Comparison of ENCODE assay signal across 15 cellular contexts in the genomic region with DNA sequence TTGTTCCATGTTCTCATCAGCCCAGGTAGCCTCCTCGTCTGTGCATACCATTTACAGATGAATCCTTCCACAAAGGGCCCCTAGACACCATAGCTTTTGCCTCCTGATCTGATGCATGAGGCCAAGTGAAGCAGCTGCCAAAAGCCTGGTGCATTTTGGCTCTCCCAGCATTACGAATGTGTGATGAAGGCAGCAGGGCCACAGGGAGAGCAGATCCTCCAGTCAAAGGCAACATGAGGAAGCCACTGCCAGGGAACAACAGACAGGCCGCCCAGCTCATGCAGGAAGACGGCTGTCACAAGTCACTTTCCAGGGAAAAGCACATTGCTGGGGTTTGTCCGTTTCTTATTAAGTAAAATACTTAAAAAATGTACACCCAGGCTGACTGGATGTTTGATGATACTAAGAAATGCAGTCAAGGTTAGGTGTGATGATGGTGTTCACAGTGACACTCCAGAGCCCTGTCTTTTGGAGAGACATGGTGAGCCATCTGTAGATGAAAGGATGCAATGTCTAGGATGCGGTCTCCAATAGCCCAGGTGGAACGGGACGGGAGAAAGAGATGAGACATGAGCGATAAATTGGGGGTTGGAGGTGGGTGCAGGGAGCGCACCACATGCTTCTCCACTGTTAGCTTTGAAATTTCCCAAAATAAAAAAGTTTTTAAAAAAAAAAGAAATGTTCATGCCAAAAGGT. TPM values are rescaled to one million over a fixed set of nuclear protein-coding genes. Genes with fewer than 3 reads are reported as not detected.
A peak's percentile ranks its signal among the peaks of the same experiment; 100 is the strongest.
DNase-seq lines count a peak whose midpoint lies in the region; ATAC-seq and TF ChIP-seq lines count a peak whose summit lies in the region.
"Had no signal": no experiment of that assay in that cellular context is flagged by ENCODE, and none has a peak within 500 bp of the region (broad histone marks: within the 10 kb centered on the region; RNA-seq: fewer than 3 reads in every experiment).

No MANE protein-coding gene starts in this region.

- no peaks in the 10 kb centered on the region for H3K27me3 ChIP-seq in osteoblast (ENCODE audit: insufficient read depth, low read length)
- H3K27me3 ChIP-seq: Peyer's patch had no signal

- H3K4me3 ChIP-seq in coronary artery, result no peak overlapping the region
- no peak overlapping the region for H3K4me3 ChIP-seq in osteoblast (ENCODE audit: insufficient read depth, low read length)
- H3K4me3 ChIP-seq: GM23338, Peyer's patch had no signal

- H3K9me3 ChIP-seq in osteoblast (ENCODE audit: low read depth, low read length), result no peaks in the 10 kb centered on the region
- H3K9me3 ChIP-seq: Peyer's patch had no signal

- H4K20me1 ChIP-seq in osteoblast (ENCODE audit: insufficient read depth, low read length), result peaks cover 5% of the 10 kb centered on the region

- H3K79me2 ChIP-seq in osteoblast (ENCODE audit: insufficient read depth, low read length), result no peaks in the 10 kb centered on the region

- no peak overlapping the region for H3K27ac ChIP-seq in coronary artery
- H3K27ac ChIP-seq in osteoblast (ENCODE audit: low read depth, low read length), result no peak overlapping the region
- H3K27ac ChIP-seq: Peyer's patch had no signal

- no peak for ATAC-seq in HG03354 (IDR thresholded peaks at IDR 0.05; ENCODE audit: poor library complexity, severe bottlenecking, unreplicated experiment)
- no peak for ATAC-seq in HG03095 (IDR thresholded peaks at IDR 0.05; ENCODE audit: unreplicated experiment)
- ATAC-seq: GM23338 had no signal

- H2AFZ ChIP-seq in osteoblast (ENCODE audit: low read length), result no peak overlapping the region
- H2AFZ ChIP-seq: GM23338 had no signal

- in situ Hi-C loops in G401 (cut with HindIII; ENCODE audit: low sequenced_read_pairs), result no loop called here

- no peak overlapping the region for H3K4me2 ChIP-seq in osteoblast (ENCODE audit: insufficient read depth, low read length)
- H3K4me2 ChIP-seq: GM23338 had no signal

- TF ChIP-seq CTCF in coronary artery (IDR thresholded peaks at IDR 0.05), result no peak
- no peak for TF ChIP-seq CTCF in osteoblast (IDR thresholded peaks at IDR 0.05; ENCODE audit: extremely low read depth, low read depth, low read length)

- peaks cover 9% of the 10 kb centered on the region for H3K36me3 ChIP-seq in osteoblast (ENCODE audit: insufficient read depth, low read length)

- DNase-seq in AG08395 (ENCODE audit: low spot score), result peak; percentile 37
- peak; percentile 78 for DNase-seq in G401 (ENCODE audit: low spot score)
- DNase-seq in coronary artery (ENCODE audit: low spot score), result peak; percentile 62
- peak; percentile 77 for DNase-seq in osteoblast (ENCODE audit: insufficient read length, low spot score, missing footprints)
- DNase-seq in effector CD4-positive, alpha-beta T cell, result no peak
- DNase-seq in stimulated activated CD4-positive, alpha-beta T cell treated with anti-CD3 and anti-CD28 coated beads, Interleukin-15, amount 100 ng/mL, for 24 hours, result no peak
- DNase-seq: ACHN; CD8-positive, alpha-beta memory T cell; KBM-7; NCI-H226; SIG-M5 had no signal

- H3K4me1 ChIP-seq in osteoblast (ENCODE audit: insufficient read depth, low read length), result peaks cover 12% of the 10 kb centered on the region
- H3K4me1 ChIP-seq: Peyer's patch had no signal

RNA-seq across cellular contexts. Expression of gene NPHP4, which starts 48.7 kb away (rescaled TPM):
- total RNA-seq in G401 (2014; rRNA removed; shearing (Covaris generic)), result 7.6 and 9.8 TPM in 2 replicates
- total RNA-seq in osteoblast, result 6.5 and 8.0 TPM in 2 replicates

Comparison
In these comparisons a context has a peak if more than half of its experiments do, and no peak if none do; other contexts are left out.
1. DNase-seq: peak in AG08395 (single experiment), G401 (single experiment), coronary artery (single experiment) and osteoblast (single experiment); none in effector CD4-positive, alpha-beta T cell (single experiment) and stimulated activated CD4-positive, alpha-beta T cell treated with anti-CD3 and anti-CD28 coated beads, Interleukin-15, amount 100 ng/mL, for 24 hours (single experiment).